Comparison of ENCODE assay signal across 8 cellular contexts in the genomic region with DNA sequence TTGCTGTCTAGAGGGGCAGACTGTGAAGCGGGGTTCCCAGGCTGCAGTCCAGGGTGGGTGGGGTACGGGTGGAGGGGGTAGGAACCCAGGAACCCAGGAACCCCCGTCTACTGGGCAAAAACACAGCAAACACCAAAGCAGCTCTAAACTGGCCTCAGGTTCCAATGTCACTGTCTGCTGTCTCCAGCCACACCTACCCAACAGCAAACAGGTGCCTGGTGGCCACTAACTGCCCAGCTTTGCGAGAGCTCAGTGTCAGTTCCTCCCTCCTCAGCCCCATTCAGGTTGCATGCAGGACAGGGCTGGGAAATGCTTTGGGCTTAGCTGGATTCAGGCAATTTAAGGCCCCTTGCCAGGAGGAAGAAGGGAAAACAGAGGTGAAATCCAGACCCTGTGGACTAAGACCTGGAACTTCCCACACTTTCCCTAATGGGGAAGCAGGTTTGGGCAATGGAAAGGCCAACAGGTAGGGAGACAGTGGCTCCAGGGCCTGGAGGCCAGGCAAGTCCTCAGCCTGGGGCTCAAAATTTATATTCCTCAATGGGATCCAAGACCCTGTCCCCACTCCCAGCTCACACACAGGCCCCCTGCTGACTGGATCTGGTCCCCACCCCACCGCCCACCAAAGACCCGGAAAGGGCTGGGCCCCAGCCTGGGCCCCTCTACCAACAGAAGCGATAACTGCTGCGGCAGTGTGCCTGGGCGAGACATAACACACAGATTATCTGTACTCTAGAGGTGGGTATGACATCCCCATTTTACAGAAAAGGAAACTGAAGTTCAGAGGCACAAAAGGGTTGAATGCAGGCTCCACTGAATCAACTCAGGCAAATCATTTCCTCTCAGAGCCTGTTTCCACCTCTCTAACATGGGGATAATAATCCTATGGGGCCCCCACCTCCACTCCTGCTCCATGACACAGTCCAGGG. TPM values are rescaled to one million over a fixed set of nuclear protein-coding genes. Genes with fewer than 3 reads are reported as not detected.
A peak's percentile ranks its signal among the peaks of the same experiment; 100 is the strongest.
DNase-seq lines count a peak whose midpoint lies in the region; ATAC-seq, FAIRE-seq and TF ChIP-seq lines count a peak whose summit lies in the region.

No MANE protein-coding gene starts in this region.

- DNase-seq in Peyer's patch, result peak in 1 of 3 donors; percentile 69
- no peak for DNase-seq in endothelial cell of umbilical vein (ENCODE audit: low read depth, low spot score)
- DNase-seq in retinal pigment epithelial cell (ENCODE audit: low read depth), result no peak
- no peak for DNase-seq in DMS 273 treated with DMSO at 0.1 percent for 48 hours (lab: John Stamatoyannopoulos, UW)
- DNase-seq in NCI-H128 (lab: John Stamatoyannopoulos, UW; ENCODE audit: unreplicated experiment), result no peak
- DNase-seq in RCC 7860 (ENCODE audit: low spot score), result no peak

- H3K9me3 ChIP-seq in Peyer's patch, result no peaks in the 10 kb centered on the region
- no peaks in the 10 kb centered on the region for H3K9me3 ChIP-seq in endothelial cell of umbilical vein (replicated peaks; ENCODE audit: control insufficient read depth, insufficient read depth, low read length)

- H3K4me2 ChIP-seq in endothelial cell of umbilical vein (ENCODE audit: insufficient read depth, low read length), result no peak overlapping the region

- peaks cover 17% of the 10 kb centered on the region for H3K79me2 ChIP-seq in endothelial cell of umbilical vein (ENCODE audit: control insufficient read depth, insufficient read depth, low read length)

- peaks cover 6 to 66% (median 50%) of the 10 kb centered on the region in 4 donors for H3K4me1 ChIP-seq in Peyer's patch
- H3K4me1 ChIP-seq in endothelial cell of umbilical vein (ENCODE audit: control insufficient read depth, extremely low read depth, insufficient read depth, low read length), result peaks cover 22% of the 10 kb centered on the region

- intact Hi-C loops in endothelial cell of umbilical vein (cut with micrococcal nuclease), result no loop called here

- ATAC-seq in GM19467 (IDR thresholded peaks at IDR 0.05; ENCODE audit: unreplicated experiment), result no peak

- dilution Hi-C loops in endothelial cell of umbilical vein (cut with MboI; ENCODE audit: extremely low pct_ligation_motif_present, low sequenced_read_pairs), result no loop called here

- H3K9me1 ChIP-seq in endothelial cell of umbilical vein (replicated peaks; ENCODE audit: control insufficient read depth, extremely low read depth, insufficient read depth, low read length), result no peaks in the 10 kb centered on the region

- TF ChIP-seq POLR2A in Peyer's patch (IDR thresholded peaks at IDR 0.05) (peak; percentile 42 to 43), endothelial cell of umbilical vein (IDR thresholded peaks at IDR 0.05; ENCODE audit: low read depth, low read length) (no peak)

- TF ChIP-seq CTCF in GM12872 (IDR thresholded peaks at IDR 0.05; ENCODE audit: insufficient read depth, low read depth, low read length) (0 out of 3 replicates have a peak, but pooled peaks have one; percentile 9), Peyer's patch (IDR thresholded peaks at IDR 0.05) (peak in 2 of 6 experiments; percentile 1 to 8), endothelial cell of umbilical vein (IDR thresholded peaks at IDR 0.05; ENCODE audit: extremely low read depth in 1 of 2, insufficient read depth in 1 of 2, low read depth in 1 of 2, low read length in 2 of 2) (no peak), retinal pigment epithelial cell (conservative IDR thresholded peaks at IDR 0.05; ENCODE audit: low read depth, low read length) (no peak)

- BruUV-seq in endothelial cell of umbilical vein (replicated peaks; lab: Mats Ljungman, UMichigan), result no TSS peak

- POLR2A ChIA-PET in endothelial cell of umbilical vein (lab: Charles Lee), result no interaction called here

- H2AFZ ChIP-seq in endothelial cell of umbilical vein (ENCODE audit: low read depth, low read length), result no peak overlapping the region

- H3K4me3 ChIP-seq in Peyer's patch (peak overlapping the region; percentile 91 to 97 (median 97)), endothelial cell of umbilical vein (replicated peaks in 1 of 3; ENCODE audit: insufficient read depth in 1 of 3, low read depth in 1 of 3, low read length in 3 of 3) (no peak overlapping the region), retinal pigment epithelial cell (ENCODE audit: low read length) (peak overlapping the region; percentile 83)

- FAIRE-seq in endothelial cell of umbilical vein (lab: Jason Lieb, UNC) (peak; percentile 12), RCC 7860 (lab: Jason Lieb, UNC) (no peak)

- H3K27me3 ChIP-seq in Peyer's patch (no peaks in the 10 kb centered on the region), endothelial cell of umbilical vein (ENCODE audit: control insufficient read depth in 2 of 2, insufficient read depth in 2 of 2, low read length in 2 of 2) (no peaks in the 10 kb centered on the region)

- no peak overlapping the region for H3K9ac ChIP-seq in endothelial cell of umbilical vein (replicated peaks; ENCODE audit: extremely low read depth, insufficient read depth, low read length)

- H4K20me1 ChIP-seq in endothelial cell of umbilical vein (replicated peaks; ENCODE audit: control insufficient read depth, extremely low read depth, insufficient read depth, low read length), result no peaks in the 10 kb centered on the region

- peak overlapping the region; percentile 95 to 99 (median 96) for H3K27ac ChIP-seq in Peyer's patch
- H3K27ac ChIP-seq in endothelial cell of umbilical vein (ENCODE audit: insufficient read depth, low read depth, low read length), result no peak overlapping the region

- CTCF ChIA-PET in endothelial cell of umbilical vein (lab: Charles Lee), result interaction anchor here (0.9 to 10.3 kb wide), 6 partner anchors 9 to 140 kb away, joined by 3 to 71 read pairs (median 4); no protein-coding TSS in a partner anchor

- no peaks in the 10 kb centered on the region for H3K36me3 ChIP-seq in Peyer's patch
- H3K36me3 ChIP-seq in endothelial cell of umbilical vein (ENCODE audit: control insufficient read depth in 2 of 2, extremely low read depth in 1 of 2, insufficient read depth in 2 of 2, low read length in 2 of 2), result no peaks in the 10 kb centered on the region

TF ChIP-seq in endothelial cell of umbilical vein, 7 proteins besides CTCF, POLR2A, EP300 and RAD21:
- TF ChIP-seq POLR2AphosphoS5 (IDR thresholded peaks at IDR 0.05; ENCODE audit: insufficient read depth, low read depth, low read length) (no peak), GATA2 (IDR thresholded peaks at IDR 0.05; ENCODE audit: insufficient read depth, insufficient read length, low read depth, low read length) (no peak), MYC (IDR thresholded peaks at IDR 0.05; ENCODE audit: low read depth, low read length) (no peak), FOS (IDR thresholded peaks at IDR 0.05; ENCODE audit: borderline replicate concordance, insufficient read depth, low read length) (no peak), JUN (IDR thresholded peaks at IDR 0.05; ENCODE audit: borderline replicate concordance, insufficient read depth, insufficient read length, low read depth) (no peak), EZH2 (IDR thresholded peaks at IDR 0.05; ENCODE audit: borderline replicate concordance, low read depth, low read length, severe bottlenecking) (no peak)
- TF ChIP-seq, protein P1, sequence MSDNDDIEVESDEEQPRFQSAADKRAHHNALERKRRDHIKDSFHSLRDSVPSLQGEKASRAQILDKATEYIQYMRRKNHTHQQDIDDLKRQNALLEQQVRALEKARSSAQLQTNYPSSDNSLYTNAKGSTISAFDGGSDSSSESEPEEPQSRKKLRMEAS (IDR thresholded peaks at IDR 0.05; ENCODE audit: insufficient read depth, insufficient read length), result no peak

RNA-seq across cellular contexts. Expression of gene EEIG1, which starts 3.6 kb away (rescaled TPM):
- total RNA-seq in Peyer's patch, result 100 to 1,000 TPM in 3 of 4 donors, 10 to 100 TPM in 1; 71.8 to 219 (median 122) TPM
- total RNA-seq in endothelial cell of umbilical vein, result 16.4 and 19.0 TPM in 2 replicates
- 8.4 and 13.5 TPM in 2 replicates for polyA plus RNA-seq in endothelial cell of umbilical vein
- polyA plus RNA-seq in endothelial cell of umbilical vein (2011; cell fraction: cytosol; rRNA removed), result 13.6 and 15.5 TPM in 2 replicates
- polyA plus RNA-seq in endothelial cell of umbilical vein (2011; cell fraction: nucleus; rRNA removed), result 15.1 and 16.4 TPM in 2 replicates
- 10.7 and 14.9 TPM in 2 replicates for polyA plus RNA-seq in endothelial cell of umbilical vein (2012)
- 4.3 and 4.4 TPM in 2 replicates for polyA minus RNA-seq in endothelial cell of umbilical vein
- 8.4 TPM for polyA minus RNA-seq in endothelial cell of umbilical vein (2011; cell fraction: cytosol; rRNA and poly(A)+ RNA removed)
- 3.9 and 5.3 TPM in 2 replicates for polyA minus RNA-seq in endothelial cell of umbilical vein (2011; cell fraction: nucleus; rRNA and poly(A)+ RNA removed)

RNA-seq across cellular contexts. Expression of gene DPM2, which starts 39.6 kb away (rescaled TPM):
- total RNA-seq in Peyer's patch (10 to 100 TPM; 20.6 to 27.3 (median 22.1) TPM), endothelial cell of umbilical vein (41.9 and 47.9 TPM in 2 replicates)
- 63.9 and 85.0 TPM in 2 replicates for polyA plus RNA-seq in endothelial cell of umbilical vein
- polyA plus RNA-seq in endothelial cell of umbilical vein (2011; cell fraction: cytosol; rRNA removed), result 45.5 and 45.9 TPM in 2 replicates
- 31.6 and 39.0 TPM in 2 replicates for polyA plus RNA-seq in endothelial cell of umbilical vein (2011; cell fraction: nucleus; rRNA removed)
- 38.9 and 45.4 TPM in 2 replicates for polyA plus RNA-seq in endothelial cell of umbilical vein (2012)
- polyA minus RNA-seq in endothelial cell of umbilical vein, result 39.8 and 52.5 TPM in 2 replicates
- 59.2 TPM for polyA minus RNA-seq in endothelial cell of umbilical vein (2011; cell fraction: cytosol; rRNA and poly(A)+ RNA removed)
- 26.8 and 33.0 TPM in 2 replicates for polyA minus RNA-seq in endothelial cell of umbilical vein (2011; cell fraction: nucleus; rRNA and poly(A)+ RNA removed)

RNA-seq across cellular contexts. Expression of gene PIP5KL1, which starts 46.6 kb away (rescaled TPM):
- total RNA-seq in Peyer's patch (1 to 10 TPM in 1 of 4 donors, not detected in 3; 2.5 TPM), endothelial cell of umbilical vein (2.9 and 3.8 TPM in 2 replicates)
- 1.5 and 2.3 TPM in 2 replicates for polyA plus RNA-seq in endothelial cell of umbilical vein
- polyA plus RNA-seq in endothelial cell of umbilical vein (2011; cell fraction: cytosol; rRNA removed), result 0.28 and 0.87 TPM in 2 replicates
- 5.1 and 6.2 TPM in 2 replicates for polyA plus RNA-seq in endothelial cell of umbilical vein (2011; cell fraction: nucleus; rRNA removed)
- polyA plus RNA-seq in endothelial cell of umbilical vein (2012), result 0.56 and 1.3 TPM in 2 replicates
- 0.42 and 0.83 TPM in 2 replicates for polyA minus RNA-seq in endothelial cell of umbilical vein
- polyA minus RNA-seq in endothelial cell of umbilical vein (2011; cell fraction: cytosol; rRNA and poly(A)+ RNA removed), result 4.0 TPM
- polyA minus RNA-seq in endothelial cell of umbilical vein (2011; cell fraction: nucleus; rRNA and poly(A)+ RNA removed), result 1.6 and 1.8 TPM in 2 replicates

Comparison
In these comparisons a context has a peak if more than half of its experiments do, and no peak if none do; other contexts are left out.
1. H3K4me3 ChIP-seq: peak in Peyer's patch (4 of 4) and retinal pigment epithelial cell (single experiment); none in endothelial cell of umbilical vein (0 of 3).